Comparison of ENCODE assay signal across 1 cellular context in the genomic region with DNA sequence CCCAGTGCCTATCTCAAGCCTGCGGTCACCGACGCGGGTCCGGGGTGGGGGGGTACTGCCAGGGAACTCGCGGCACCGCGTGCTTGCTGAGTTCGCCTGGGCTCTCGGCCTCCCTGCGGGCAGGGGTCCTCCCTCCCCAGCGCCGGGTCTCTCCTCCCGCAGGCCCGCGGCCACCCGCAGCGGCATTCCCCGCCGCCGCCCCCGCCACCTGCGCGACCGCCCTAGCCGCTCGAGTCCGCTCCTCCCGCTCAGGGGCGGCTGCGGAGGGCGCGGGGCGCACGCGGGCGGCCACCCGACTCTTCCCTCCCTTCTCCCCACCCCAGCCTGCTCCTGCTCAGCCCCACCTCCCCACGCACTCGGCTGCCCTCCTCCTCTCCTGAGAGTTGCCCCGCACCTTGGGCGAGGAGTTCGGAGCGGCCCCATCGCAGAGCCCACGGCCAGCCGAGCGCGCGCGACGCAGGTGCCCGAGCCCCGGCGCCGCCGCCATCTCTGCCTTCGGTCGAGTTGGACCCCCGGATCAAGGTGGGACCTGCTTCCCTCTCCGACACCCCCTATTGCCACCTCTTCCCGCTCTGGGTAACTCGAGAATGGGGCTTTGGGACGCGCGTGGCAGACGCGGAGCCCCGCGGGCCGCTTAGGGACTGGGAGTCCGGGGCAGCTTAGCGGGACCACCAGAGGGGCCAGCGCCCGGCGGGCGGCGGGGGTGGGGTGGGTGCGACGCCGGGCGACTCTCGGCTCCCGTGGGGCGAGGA.
A peak's percentile ranks its signal among the peaks of the same experiment; 100 is the strongest.
TF ChIP-seq lines count a peak whose summit lies in the region.

No MANE protein-coding gene starts in this region.

TF ChIP-seq in K562, 482 proteins besides CTCF, POLR2A, EP300 and RAD21 (continued from another document and continues in another):
- TF ChIP-seq MLLT1 (IDR thresholded peaks at IDR 0.05) (peak in 1 of 2 experiments; percentile 59; a peak in 2 of 4 replicates), DDX20 (tag; IDR thresholded peaks at IDR 0.05; ENCODE audit: low read depth) (no peak), PHB (CRISPR knock-in tag; IDR thresholded peaks at IDR 0.05) (no peak), STAG1 (CRISPR knock-in tag; IDR thresholded peaks at IDR 0.05; ENCODE audit: borderline replicate concordance) (no peak), ZNF239 (CRISPR knock-in tag; IDR thresholded peaks at IDR 0.05) (no peak), TAF15 (IDR thresholded peaks at IDR 0.05; ENCODE audit: low read depth, low read length) (no peak), CBX2 (IDR thresholded peaks at IDR 0.05; ENCODE audit: insufficient read depth, low read length, poor library complexity, severe bottlenecking) (no peak), KDM1A (IDR thresholded peaks at IDR 0.05) (no peak), ILF3 (IDR thresholded peaks at IDR 0.05; ENCODE audit: borderline replicate concordance) (no peak), CREB1 (IDR thresholded peaks at IDR 0.05) (no peak), CREB1 (CRISPR knock-in tag; IDR thresholded peaks at IDR 0.05) (peak; percentile 39; the same call in 1 of the 2 replicates), ZNF584 (CRISPR knock-in tag; IDR thresholded peaks at IDR 0.05; ENCODE audit: low read depth) (no peak), ZBTB49 (CRISPR knock-in tag; IDR thresholded peaks at IDR 0.05; ENCODE audit: borderline replicate concordance) (0 out of 2 replicates have a peak, but pooled peaks have one; percentile 44), ZNF274 (IDR thresholded peaks at IDR 0.05; ENCODE audit: borderline replicate concordance, low read depth, low read length) (no peak), HCFC1 (IDR thresholded peaks at IDR 0.05; ENCODE audit: low read depth, low read length) (no peak), ARID3A (IDR thresholded peaks at IDR 0.05; ENCODE audit: borderline replicate concordance, low read depth, low read length) (no peak), HDAC8 (tag; IDR thresholded peaks at IDR 0.05) (no peak), THRA (IDR thresholded peaks at IDR 0.05) (no peak), KDM4B (IDR thresholded peaks at IDR 0.05; ENCODE audit: borderline replicate concordance in 2 of 2, low read depth in 1 of 2) (no peak), TAF1 (IDR thresholded peaks at IDR 0.05; ENCODE audit: control insufficient read depth, extremely low read depth, insufficient read depth, low read length, severe bottlenecking) (peak; percentile 18), SMARCE1 (IDR thresholded peaks at IDR 0.05) (no peak), ZZZ3 (IDR thresholded peaks at IDR 0.05) (no peak), XRCC3 (IDR thresholded peaks at IDR 0.05) (no peak), HES1 (IDR thresholded peaks at IDR 0.05; ENCODE audit: low read depth) (no peak), CREB3 (tag; conservative IDR thresholded peaks at IDR 0.05; ENCODE audit: low read depth) (no peak), GABPB1 (CRISPR knock-in tag; IDR thresholded peaks at IDR 0.05) (0 out of 2 replicates have a peak, but pooled peaks have one; percentile 52), TEAD4 (IDR thresholded peaks at IDR 0.05; ENCODE audit: low read length) (no peak), TEAD4 (CRISPR knock-in tag; IDR thresholded peaks at IDR 0.05; ENCODE audit: borderline replicate concordance) (no peak), ETV5 (CRISPR knock-in tag; IDR thresholded peaks at IDR 0.05; ENCODE audit: low read depth) (0 out of 2 replicates have a peak, but pooled peaks have one; percentile 18), RBBP5 (IDR thresholded peaks at IDR 0.05; ENCODE audit: borderline replicate concordance, insufficient read depth, low read length, poor library complexity, severe bottlenecking) (peak; percentile 93), RHOXF2B (CRISPR knock-in tag; conservative IDR thresholded peaks at IDR 0.05) (no peak), ZNF785 (CRISPR knock-in tag; IDR thresholded peaks at IDR 0.05) (no peak), CHD1 (IDR thresholded peaks at IDR 0.05; ENCODE audit: low read length) (peak; percentile 8), ZBTB7A (IDR thresholded peaks at IDR 0.05; ENCODE audit: borderline replicate concordance, control insufficient read depth, low read depth, low read length) (peak; percentile 47), NCOA4 (IDR thresholded peaks at IDR 0.05; ENCODE audit: partially characterized antibody) (no peak), CBX3 (IDR thresholded peaks at IDR 0.05; ENCODE audit: borderline replicate concordance in 1 of 2, low read length in 2 of 2) (no peak), ELF4 (CRISPR knock-in tag; IDR thresholded peaks at IDR 0.05) (no peak), CHAMP1 (IDR thresholded peaks at IDR 0.05) (no peak), KLF13 (tag; IDR thresholded peaks at IDR 0.05; ENCODE audit: borderline replicate concordance, low read depth) (no peak), ZEB2 (IDR thresholded peaks at IDR 0.05) (no peak), FOXK1 (CRISPR knock-in tag; IDR thresholded peaks at IDR 0.05; ENCODE audit: borderline replicate concordance) (no peak), ATF1 (CRISPR knock-in tag; IDR thresholded peaks at IDR 0.05) (no peak), ATF1 (tag; IDR thresholded peaks at IDR 0.05) (no peak)
- TF ChIP-seq, protein P1, sequence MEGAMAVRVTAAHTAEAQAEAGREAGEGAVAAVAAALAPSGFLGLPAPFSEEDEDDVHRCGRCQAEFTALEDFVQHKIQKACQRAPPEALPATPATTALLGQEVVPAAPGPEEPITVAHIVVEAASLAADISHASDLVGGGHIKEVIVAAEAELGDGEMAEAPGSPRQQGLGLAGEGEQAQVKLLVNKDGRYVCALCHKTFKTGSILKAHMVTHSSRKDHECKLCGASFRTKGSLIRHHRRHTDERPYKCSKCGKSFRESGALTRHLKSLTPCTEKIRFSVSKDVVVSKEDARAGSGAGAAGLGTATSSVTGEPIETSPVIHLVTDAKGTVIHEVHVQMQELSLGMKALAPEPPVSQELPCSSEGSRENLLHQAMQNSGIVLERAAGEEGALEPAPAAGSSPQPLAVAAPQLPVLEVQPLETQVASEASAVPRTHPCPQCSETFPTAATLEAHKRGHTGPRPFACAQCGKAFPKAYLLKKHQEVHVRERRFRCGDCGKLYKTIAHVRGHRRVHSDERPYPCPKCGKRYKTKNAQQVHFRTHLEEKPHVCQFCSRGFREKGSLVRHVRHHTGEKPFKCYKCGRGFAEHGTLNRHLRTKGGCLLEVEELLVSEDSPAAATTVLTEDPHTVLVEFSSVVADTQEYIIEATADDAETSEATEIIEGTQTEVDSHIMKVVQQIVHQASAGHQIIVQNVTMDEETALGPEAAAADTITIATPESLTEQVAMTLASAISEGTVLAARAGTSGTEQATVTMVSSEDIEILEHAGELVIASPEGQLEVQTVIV (CRISPR knock-in tag; IDR thresholded peaks at IDR 0.05; ENCODE audit: borderline replicate concordance) = no peak
- TF ChIP-seq, protein P2, sequence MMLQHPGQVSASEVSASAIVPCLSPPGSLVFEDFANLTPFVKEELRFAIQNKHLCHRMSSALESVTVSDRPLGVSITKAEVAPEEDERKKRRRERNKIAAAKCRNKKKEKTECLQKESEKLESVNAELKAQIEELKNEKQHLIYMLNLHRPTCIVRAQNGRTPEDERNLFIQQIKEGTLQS (IDR thresholded peaks at IDR 0.05) = no peak
- TF ChIP-seq, protein P2 (CRISPR knock-in tag; conservative IDR thresholded peaks at IDR 0.05) = no peak
- TF ChIP-seq, protein P3, sequence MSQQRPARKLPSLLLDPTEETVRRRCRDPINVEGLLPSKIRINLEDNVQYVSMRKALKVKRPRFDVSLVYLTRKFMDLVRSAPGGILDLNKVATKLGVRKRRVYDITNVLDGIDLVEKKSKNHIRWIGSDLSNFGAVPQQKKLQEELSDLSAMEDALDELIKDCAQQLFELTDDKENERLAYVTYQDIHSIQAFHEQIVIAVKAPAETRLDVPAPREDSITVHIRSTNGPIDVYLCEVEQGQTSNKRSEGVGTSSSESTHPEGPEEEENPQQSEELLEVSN (IDR thresholded peaks at IDR 0.05; ENCODE audit: borderline replicate concordance in 1 of 2, extremely low read depth in 1 of 2, insufficient read depth in 1 of 2, insufficient read length in 1 of 2, low read depth in 1 of 2, low read length in 1 of 2, poor library complexity in 1 of 2, severe bottlenecking in 1 of 2) = peak; percentile 83 to 95
